In genomic region chr13:99658266-99658991, GRCh38 we compare ENCODE assay signal across 8 cellular contexts. TPM values are rescaled to one million over a fixed set of nuclear protein-coding genes. Genes with fewer than 3 reads are reported as not detected.
A peak's percentile ranks its signal among the peaks of the same experiment; 100 is the strongest.
DNase-seq lines count a peak whose midpoint lies in the region; ATAC-seq and TF ChIP-seq lines count a peak whose summit lies in the region.

No MANE protein-coding gene starts in this region.

- H3K79me2 ChIP-seq in parathyroid adenoma = no peaks in the 10 kb centered on the region

- H3K9ac ChIP-seq in SK-N-MC (ENCODE audit: insufficient read length) = peak overlapping the region; percentile 78
- peak overlapping the region; percentile 87 for H3K9ac ChIP-seq in adipocyte (ENCODE audit: low read length)
- H3K9ac ChIP-seq in parathyroid adenoma = no peak overlapping the region

- peak overlapping the region; percentile 31 for H3K4me2 ChIP-seq in parathyroid adenoma (ENCODE audit: low read length)

- 7% methylated on average over 26 of the region's 26 CpGs for WGBS in urinary bladder

- H3K4me1 ChIP-seq in adipocyte (ENCODE audit: control insufficient read depth, insufficient read depth, low read length) (peaks cover 3% of the 10 kb centered on the region), parathyroid adenoma (no peaks in the 10 kb centered on the region), urinary bladder (ENCODE audit: insufficient read depth) (no peaks in the 10 kb centered on the region)

- H3K9me3 ChIP-seq in SK-N-MC (ENCODE audit: low read depth, low read length) (no peaks in the 10 kb centered on the region), adipocyte (ENCODE audit: control insufficient read depth, low read length) (no peaks in the 10 kb centered on the region), parathyroid adenoma (ENCODE audit: control insufficient read depth, low read length) (no peaks in the 10 kb centered on the region)

- H3K4me3 ChIP-seq in GM12875 (ENCODE audit: low read depth, low read length) = peak overlapping the region; percentile 14
- peak overlapping the region; percentile 66 for H3K4me3 ChIP-seq in SK-N-MC
- H3K4me3 ChIP-seq in adipocyte (ENCODE audit: low read length) = peak overlapping the region; percentile 79
- peak overlapping the region; percentile 11 for H3K4me3 ChIP-seq in parathyroid adenoma (ENCODE audit: low read depth, low read length)
- H3K4me3 ChIP-seq in urinary bladder (ENCODE audit: low read depth, low read length) = peak overlapping the region; percentile 35

- intact Hi-C loops in left cardiac atrium (cut with DNase I) = loop anchor here (5.0 to 10.0 kb wide), 4 partner anchors 259 to 856 kb away; no protein-coding TSS in a partner anchor

- no peak overlapping the region for H3K27ac ChIP-seq in 22Rv1
- H3K27ac ChIP-seq in SK-N-MC = peak overlapping the region; percentile 93
- peak overlapping the region; percentile 4 for H3K27ac ChIP-seq in parathyroid adenoma
- peak overlapping the region; percentile 65 for H3K27ac ChIP-seq in urinary bladder (ENCODE audit: low read depth)

- peak; percentile 81 to 88 for ATAC-seq in left cardiac atrium

- no peak overlapping the region for H2AFZ ChIP-seq in parathyroid adenoma

- DNase-seq in HT-29 (ENCODE audit: low spot score) = peak; percentile 5
- peak; percentile 82 for DNase-seq in SK-N-MC (ENCODE audit: low read depth, low spot score)
- DNase-seq in adipocyte (ENCODE audit: low read depth) = peak; percentile 71
- peak; percentile 62 for DNase-seq in left cardiac atrium

- no peaks in the 10 kb centered on the region for H3K27me3 ChIP-seq in adipocyte (replicated peaks; ENCODE audit: control insufficient read depth, insufficient read depth, low read length)
- no peaks in the 10 kb centered on the region for H3K27me3 ChIP-seq in parathyroid adenoma (ENCODE audit: control insufficient read depth, insufficient read depth, low read length)

- no peaks in the 10 kb centered on the region for H3K36me3 ChIP-seq in SK-N-MC (ENCODE audit: insufficient read depth, low read length)
- H3K36me3 ChIP-seq in adipocyte (ENCODE audit: control insufficient read depth, insufficient read depth, low read length, severe bottlenecking) = no peaks in the 10 kb centered on the region
- no peaks in the 10 kb centered on the region for H3K36me3 ChIP-seq in parathyroid adenoma (ENCODE audit: control insufficient read depth, insufficient read depth, low read length)
- H3K36me3 ChIP-seq in urinary bladder (ENCODE audit: insufficient read depth) = no peaks in the 10 kb centered on the region

- TF ChIP-seq CTCF in 22Rv1 (IDR thresholded peaks at IDR 0.05) = peak; percentile 71
- peak; percentile 25; the same call in 1 of the 2 replicates for TF ChIP-seq CTCF in GM12875 (IDR thresholded peaks at IDR 0.05; ENCODE audit: borderline replicate concordance, insufficient read depth, low read depth, low read length)
- TF ChIP-seq CTCF in parathyroid adenoma (IDR thresholded peaks at IDR 0.05) = peak; percentile 9

RNA-seq across cellular contexts. Expression of gene CLYBL, which starts 51.9 kb away (rescaled TPM):
- total RNA-seq in HT-29 (2014; rRNA removed; shearing (Covaris generic)) = 0.57 and 1.5 TPM in 2 replicates
- total RNA-seq in left cardiac atrium (10 to 100 TPM; 13.3 to 15.6 TPM), urinary bladder (4.9 TPM)
- polyA plus RNA-seq in urinary bladder = 7.6 TPM

Comparison
In these comparisons a context has a peak if more than half of its experiments do, and no peak if none do; other contexts are left out.
1. CTCF ChIP-seq: peak in every context shown above with its lines; median percentile 71 in 22Rv1; 25 in GM12875; 9 in parathyroid adenoma.
2. H3K4me3 ChIP-seq: peak in every context shown above with its lines; median percentile 79 in adipocyte; 66 in SK-N-MC; 35 in urinary bladder; 14 in GM12875; 11 in parathyroid adenoma.
3. DNase-seq: peak in every context shown above with its lines; median percentile 82 in SK-N-MC; 71 in adipocyte; 62 in left cardiac atrium; 5 in HT-29.